In the genomic region with DNA sequence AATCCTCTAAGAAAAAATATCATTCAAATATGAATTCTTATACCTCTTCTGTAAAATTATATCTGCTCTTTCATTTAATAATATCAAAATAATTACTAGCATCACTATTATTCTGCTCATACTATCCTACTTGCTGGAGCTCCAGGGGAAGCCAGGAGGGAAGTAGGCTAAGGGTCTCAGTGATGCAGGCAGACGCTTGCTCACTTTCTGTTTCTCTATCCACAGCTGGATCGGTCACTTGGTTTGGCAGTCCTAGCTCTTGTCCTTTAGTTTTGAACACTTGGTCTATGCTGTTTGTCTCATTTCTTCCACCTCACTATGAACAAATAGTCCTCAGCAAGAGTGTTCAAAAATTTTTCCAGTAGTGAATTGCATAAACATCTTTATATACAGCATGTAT, we compare ENCODE assay signal across 21 cellular contexts. TPM values are rescaled to one million over a fixed set of nuclear protein-coding genes. Genes with fewer than 3 reads are reported as not detected.
A peak's percentile ranks its signal among the peaks of the same experiment; 100 is the strongest.
DNase-seq lines count a peak whose midpoint lies in the region; ATAC-seq and TF ChIP-seq lines count a peak whose summit lies in the region.
"Had no signal": no experiment of that assay in that cellular context is flagged by ENCODE, and none has a peak within 500 bp of the region (broad histone marks: within the 10 kb centered on the region; RNA-seq: fewer than 3 reads in every experiment).

No MANE protein-coding gene starts in this region.

- H2AK9ac ChIP-seq in IMR-90 (replicated peaks; ENCODE audit: low read depth, low read length, poor library complexity) = no peak overlapping the region

- no CpG with 5 or more reads among the region's 2 CpGs for WGBS in IMR-90 (ENCODE audit: extremely low coverage in 2 of 2, insufficient read length in 1 of 2), 2 experiments
- WGBS in suprapubic skin = 76% methylated on average over 2 of the region's 2 CpGs

- H3K79me2 ChIP-seq in parathyroid adenoma = no peaks in the 10 kb centered on the region

- H4K20me1 ChIP-seq in IMR-90 (ENCODE audit: insufficient read depth, low read length) = no peaks in the 10 kb centered on the region
- H4K20me1 ChIP-seq: BLaER1 had no signal

- H3K4me2 ChIP-seq in IMR-90 (ENCODE audit: low read depth, low read length) (no peak overlapping the region), parathyroid adenoma (ENCODE audit: low read length) (no peak overlapping the region)
- H3K4me2 ChIP-seq: BLaER1 had no signal

- CTCF ChIA-PET in IMR-90 (lab: Yijun Ruan, JAX) = no interaction called here

- DNase-seq in IMR-90 (peak; percentile 6), choroid plexus epithelial cell (ENCODE audit: low read depth) (peak; percentile 66), fibroblast of mammary gland (ENCODE audit: low read depth) (peak; percentile 61), suprapubic skin (ENCODE audit: low spot score in 2 of 2) (no peak), C1 segment of cervical spinal cord (lab: John Stamatoyannopoulos, UW) (no peak), inferior parietal cortex (ENCODE audit: extremely low spot score) (no peak)
- DNase-seq: AML-193; CD4-positive, CD25-positive, alpha-beta regulatory T cell; CD8-positive, alpha-beta memory T cell; COR-L47; DMS 273 treated with DMSO at 0.1 percent for 48 hours; DMS53; DND-41; EL; GOT3; H9 had no signal

- H2BK20ac ChIP-seq in IMR-90 (ENCODE audit: low read depth, low read length) = no peak overlapping the region

- no peaks in the 10 kb centered on the region for H3K27me3 ChIP-seq in IMR-90 (ENCODE audit: control insufficient read depth, insufficient read depth, low read length)
- no peaks in the 10 kb centered on the region for H3K27me3 ChIP-seq in parathyroid adenoma (ENCODE audit: control insufficient read depth, insufficient read depth, low read length)
- peaks cover 3% of the 10 kb centered on the region for H3K27me3 ChIP-seq in suprapubic skin
- H3K27me3 ChIP-seq: BLaER1 had no signal

- no peak overlapping the region for H2BK120ac ChIP-seq in IMR-90 (ENCODE audit: low read depth, low read length)

- no peak overlapping the region for H3K18ac ChIP-seq in IMR-90 (ENCODE audit: low read depth, low read length)

- dilution Hi-C loops in IMR-90 (cut with HindIII; ENCODE audit: low sequenced_read_pairs, unreplicated experiment) = loop anchor here (25.0 kb wide), 2 partner anchors 213 to 463 kb away; a partner anchor contains a TSS

- H3K4me1 ChIP-seq in IMR-90 (ENCODE audit: control insufficient read depth, insufficient read depth, low read length) (peaks cover 7% of the 10 kb centered on the region; the same call in 1 of the 2 replicates), parathyroid adenoma (peaks cover 18% of the 10 kb centered on the region), suprapubic skin (no peaks in the 10 kb centered on the region)
- H3K4me1 ChIP-seq: BLaER1 had no signal

- H2BK15ac ChIP-seq in IMR-90 (ENCODE audit: low read depth, low read length) = no peak overlapping the region

- no peak overlapping the region for H2AFZ ChIP-seq in IMR-90 (replicated peaks; ENCODE audit: low read length, poor library complexity)
- peak overlapping the region; percentile 17 for H2AFZ ChIP-seq in parathyroid adenoma

- no peaks in the 10 kb centered on the region for H3K9me3 ChIP-seq in IMR-90 (ENCODE audit: control insufficient read depth, insufficient read depth, low read length)
- H3K9me3 ChIP-seq in parathyroid adenoma (ENCODE audit: control insufficient read depth, low read length) = no peaks in the 10 kb centered on the region
- H3K9me3 ChIP-seq in suprapubic skin = no peaks in the 10 kb centered on the region
- H3K9me3 ChIP-seq: BLaER1 had no signal

- H3K9ac ChIP-seq in IMR-90 (ENCODE audit: low read depth, low read length) (no peak overlapping the region), parathyroid adenoma (no peak overlapping the region)
- H3K9ac ChIP-seq: BLaER1 had no signal

- H3K4ac ChIP-seq in IMR-90 (ENCODE audit: low read depth, low read length) = no peak overlapping the region

- no peak for TF ChIP-seq RAD21 in IMR-90 (IDR thresholded peaks at IDR 0.05; ENCODE audit: low read length)

- no peak for ATAC-seq in IMR-90 (ENCODE audit: low read depth)
- ATAC-seq: GM12878, K562 had no signal

- no peak overlapping the region for H2BK5ac ChIP-seq in IMR-90 (ENCODE audit: low read depth, low read length, poor library complexity, severe bottlenecking)

- no peak for TF ChIP-seq EP300 in suprapubic skin (IDR thresholded peaks at IDR 0.05)

- H4K8ac ChIP-seq in IMR-90 (ENCODE audit: low read depth in 2 of 2, low read length in 2 of 2) = no peak overlapping the region

- no peak overlapping the region for H2AK5ac ChIP-seq in IMR-90 (ENCODE audit: low read depth, low read length)

- no peak overlapping the region for H3K23ac ChIP-seq in IMR-90 (ENCODE audit: low read depth, low read length)

- H3K4me3 ChIP-seq in IMR-90 (ENCODE audit: insufficient read depth, low read depth, low read length) (no peak overlapping the region), choroid plexus epithelial cell (ENCODE audit: low read depth, low read length) (no peak overlapping the region), fibroblast of mammary gland (ENCODE audit: control insufficient read depth, low read depth, low read length) (no peak overlapping the region), parathyroid adenoma (ENCODE audit: low read depth, low read length) (no peak overlapping the region), suprapubic skin (no peak overlapping the region)
- H3K4me3 ChIP-seq: BLaER1, GM12878, K562 had no signal

- H3K14ac ChIP-seq in IMR-90 (replicated peaks; ENCODE audit: low read depth, low read length) = no peak overlapping the region

- H4K5ac ChIP-seq in IMR-90 (ENCODE audit: low read depth, low read length) = no peak overlapping the region

- H3K27ac ChIP-seq in IMR-90 (ENCODE audit: insufficient read depth, low read length) = no peak overlapping the region
- peak overlapping the region; percentile 42 for H3K27ac ChIP-seq in parathyroid adenoma
- H3K27ac ChIP-seq in suprapubic skin = no peak overlapping the region
- H3K27ac ChIP-seq: BLaER1 had no signal

- no peak overlapping the region for H4K91ac ChIP-seq in IMR-90 (ENCODE audit: insufficient read depth, low read depth, low read length)

- POLR2A ChIA-PET in IMR-90 (lab: Charles Lee; ENCODE audit: unreplicated experiment) = no interaction called here

- H3K36me3 ChIP-seq in IMR-90 (ENCODE audit: control insufficient read depth, insufficient read depth, low read length) = no peaks in the 10 kb centered on the region
- no peaks in the 10 kb centered on the region for H3K36me3 ChIP-seq in parathyroid adenoma (ENCODE audit: control insufficient read depth, insufficient read depth, low read length)
- H3K36me3 ChIP-seq in suprapubic skin = no peaks in the 10 kb centered on the region
- H3K36me3 ChIP-seq: BLaER1 had no signal

- intact Hi-C loops in IMR-90 (cut with micrococcal nuclease) = no loop called here

- H3K79me1 ChIP-seq in IMR-90 (ENCODE audit: low read depth in 1 of 2, low read length in 2 of 2) = no peaks in the 10 kb centered on the region

- H3K56ac ChIP-seq in IMR-90 (ENCODE audit: extremely low read depth, insufficient read depth, low read length) = no peak overlapping the region

- H3K9me1 ChIP-seq in IMR-90 (ENCODE audit: insufficient read depth, low read length) = peaks cover 5% of the 10 kb centered on the region

- in situ Hi-C loops in IMR-90 (cut with MboI; ENCODE audit: low sequenced_read_pairs) = loop anchor here (5.0 kb wide), 1 partner anchor 458 kb away; no protein-coding TSS in a partner anchor

- no TSS peak for BruUV-seq in IMR-90 (replicated peaks; lab: Mats Ljungman, UMichigan)

- TF ChIP-seq POLR2A in IMR-90 (IDR thresholded peaks at IDR 0.05; ENCODE audit: low read depth, low read length) (no peak), suprapubic skin (IDR thresholded peaks at IDR 0.05) (no peak)

- TF ChIP-seq CTCF in IMR-90 (conservative IDR thresholded peaks at IDR 0.05; ENCODE audit: low read depth, low read length) (no peak), choroid plexus epithelial cell (conservative IDR thresholded peaks at IDR 0.05; ENCODE audit: low read depth, low read length) (no peak), fibroblast of mammary gland (conservative IDR thresholded peaks at IDR 0.05; ENCODE audit: control insufficient read depth, insufficient read depth, low read depth, low read length) (no peak), parathyroid adenoma (IDR thresholded peaks at IDR 0.05) (no peak), suprapubic skin (IDR thresholded peaks at IDR 0.05) (no peak)

TF ChIP-seq in IMR-90, 13 proteins besides CTCF, POLR2A, EP300 and RAD21 (continues in another document):
- TF ChIP-seq CEBPB (IDR thresholded peaks at IDR 0.05; ENCODE audit: low read depth, low read length) (no peak), SMC3 (IDR thresholded peaks at IDR 0.05; ENCODE audit: low read depth, low read length) (no peak), CHD1 (IDR thresholded peaks at IDR 0.05; ENCODE audit: low read depth, low read length) (no peak), BHLHE40 (IDR thresholded peaks at IDR 0.05; ENCODE audit: low read depth, low read length) (no peak), RCOR1 (IDR thresholded peaks at IDR 0.05; ENCODE audit: insufficient replicate concordance, low read length) (no peak), MXI1 (IDR thresholded peaks at IDR 0.05; ENCODE audit: borderline replicate concordance, low read depth, low read length) (no peak), FOS (IDR thresholded peaks at IDR 0.05; ENCODE audit: low read depth, low read length) (no peak)
- TF ChIP-seq, protein P1, sequence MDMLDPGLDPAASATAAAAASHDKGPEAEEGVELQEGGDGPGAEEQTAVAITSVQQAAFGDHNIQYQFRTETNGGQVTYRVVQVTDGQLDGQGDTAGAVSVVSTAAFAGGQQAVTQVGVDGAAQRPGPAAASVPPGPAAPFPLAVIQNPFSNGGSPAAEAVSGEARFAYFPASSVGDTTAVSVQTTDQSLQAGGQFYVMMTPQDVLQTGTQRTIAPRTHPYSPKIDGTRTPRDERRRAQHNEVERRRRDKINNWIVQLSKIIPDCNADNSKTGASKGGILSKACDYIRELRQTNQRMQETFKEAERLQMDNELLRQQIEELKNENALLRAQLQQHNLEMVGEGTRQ (IDR thresholded peaks at IDR 0.05; ENCODE audit: low read depth, low read length) = no peak

RNA-seq across cellular contexts. Expression of a gene that starts 11.3 kb away (rescaled TPM):
- total RNA-seq in IMR-90 (2012; rRNA removed) (0.28 and 0.36 TPM in 2 replicates), suprapubic skin (not detected)
- 0.10 and 0.37 TPM in 2 replicates for polyA plus RNA-seq in IMR-90 (2012; rRNA removed)
- polyA plus RNA-seq in IMR-90 (2012; cell fraction: cytosol; rRNA removed) = 0.03 TPM in 1 of 2 replicates, not detected in the other
- polyA plus RNA-seq in IMR-90 (2012; cell fraction: nucleus; rRNA removed; ENCODE audit: low replicate concordance) = 0.07 and 0.25 TPM in 2 replicates
- total RNA-seq: CD4-positive, CD25-positive, alpha-beta regulatory T cell; CD8-positive, alpha-beta memory T cell; G401; GM12878; H9; K562 had no signal
- polyA plus RNA-seq: CD4-positive, CD25-positive, alpha-beta regulatory T cell; CD8-positive, alpha-beta memory T cell; GM12878; K562 had no signal

RNA-seq across cellular contexts. Expression of a gene that starts 59.2 kb away (rescaled TPM):
- 11.7 and 17.7 TPM in 2 replicates for total RNA-seq in IMR-90 (2012; rRNA removed)
- polyA plus RNA-seq in IMR-90 (2012; rRNA removed) = 10.6 and 11.1 TPM in 2 replicates
- polyA plus RNA-seq in IMR-90 (2012; cell fraction: cytosol; rRNA removed) = 3.3 and 4.7 TPM in 2 replicates
- polyA plus RNA-seq in IMR-90 (2012; cell fraction: nucleus; rRNA removed; ENCODE audit: low replicate concordance) = 7.1 and 15.5 TPM in 2 replicates
- total RNA-seq in suprapubic skin = 10 to 100 TPM; 18.4 to 43.0 (median 20.3) TPM

Comparison
In these comparisons a context has a peak if more than half of its experiments do, and no peak if none do; other contexts are left out.
1. DNase-seq: peak in IMR-90 (single experiment), choroid plexus epithelial cell (single experiment) and fibroblast of mammary gland (single experiment); none in suprapubic skin (0 of 2), C1 segment of cervical spinal cord (0 of 14) and inferior parietal cortex (single experiment).